8 cellular contexts compared by ENCODE assay signal in the genomic region with DNA sequence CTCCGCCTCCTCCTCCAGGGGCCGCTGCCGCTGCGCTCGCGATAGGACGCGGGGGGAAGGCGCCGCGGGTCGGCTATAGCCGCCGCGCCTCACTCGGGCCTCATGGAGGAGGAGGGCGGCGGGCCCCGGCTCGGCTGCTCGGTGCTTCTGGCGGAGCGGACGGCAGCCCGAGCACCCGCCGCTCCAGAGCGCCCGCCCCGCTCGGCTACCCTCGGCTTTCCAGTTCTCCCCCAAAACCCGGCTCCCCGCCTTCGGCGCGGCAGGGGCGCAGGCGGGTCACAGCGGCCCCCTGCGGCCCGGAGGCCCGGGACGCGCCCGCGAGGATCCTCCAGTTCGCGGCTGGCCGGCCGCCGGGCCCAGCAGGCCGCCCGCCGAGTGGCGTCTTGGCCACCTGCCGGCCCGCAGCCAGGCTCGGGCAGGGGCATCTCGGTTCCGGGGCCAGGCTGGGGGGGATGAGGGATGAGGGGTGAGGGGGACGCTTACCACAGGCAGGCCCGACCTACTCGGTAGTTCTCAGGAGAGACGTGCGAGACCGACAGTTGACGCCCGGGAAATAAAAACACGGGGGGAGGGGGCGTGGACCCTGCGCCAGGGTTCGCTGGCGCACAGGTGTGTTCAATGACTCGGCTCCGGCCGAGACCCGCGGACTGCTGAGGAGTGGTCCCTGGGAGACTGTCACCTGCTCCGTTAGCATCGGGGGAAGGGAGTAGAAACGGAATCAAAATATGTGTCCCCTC. TPM values are rescaled to one million over a fixed set of nuclear protein-coding genes. Genes with fewer than 3 reads are reported as not detected.
A peak's percentile ranks its signal among the peaks of the same experiment; 100 is the strongest.
DNase-seq lines count a peak whose midpoint lies in the region; ATAC-seq, FAIRE-seq and TF ChIP-seq lines count a peak whose summit lies in the region.

A gene with protein sequence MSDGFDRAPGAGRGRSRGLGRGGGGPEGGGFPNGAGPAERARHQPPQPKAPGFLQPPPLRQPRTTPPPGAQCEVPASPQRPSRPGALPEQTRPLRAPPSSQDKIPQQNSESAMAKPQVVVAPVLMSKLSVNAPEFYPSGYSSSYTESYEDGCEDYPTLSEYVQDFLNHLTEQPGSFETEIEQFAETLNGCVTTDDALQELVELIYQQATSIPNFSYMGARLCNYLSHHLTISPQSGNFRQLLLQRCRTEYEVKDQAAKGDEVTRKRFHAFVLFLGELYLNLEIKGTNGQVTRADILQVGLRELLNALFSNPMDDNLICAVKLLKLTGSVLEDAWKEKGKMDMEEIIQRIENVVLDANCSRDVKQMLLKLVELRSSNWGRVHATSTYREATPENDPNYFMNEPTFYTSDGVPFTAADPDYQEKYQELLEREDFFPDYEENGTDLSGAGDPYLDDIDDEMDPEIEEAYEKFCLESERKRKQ (minus strand): TSS at position 221 of the 737 bp plus-strand sequence. CDS start 231 bp downstream, outside the sequence.

- peaks cover 0 to 7% of the 10 kb centered on the region in 2 donors for H3K4me1 ChIP-seq in uterus

- intact Hi-C loops in T-helper 1 cell treated with Interleukin-12 subunit alpha and Interleukin-12 subunit beta and Interleukin-4 antibody, amounts not matched to agents 30 ng/mL and 1 ng/mL, for 36 hours (cut with micrococcal nuclease) = loop anchor here (1.0 to 5.0 kb wide), 12 partner anchors 42 to 1655 kb away; a partner anchor contains a TSS
- intact Hi-C loops in left ventricle myocardium superior (cut with micrococcal nuclease) (no loop called here), uterus (cut with DNase I; ENCODE audit: low total_unique reads) (loop anchor here (10.0 kb wide), 1 partner anchor 48 kb away; a partner anchor contains a TSS)

- TF ChIP-seq POLR2A in GM12892 (IDR thresholded peaks at IDR 0.05; ENCODE audit: low read depth, low read length) (peak; percentile 83), uterus (IDR thresholded peaks at IDR 0.05) (peak; percentile 24 to 51)

- H3K9me3 ChIP-seq in uterus = no peaks in the 10 kb centered on the region

- peak; percentile 94 for FAIRE-seq in GM12892 (lab: Jason Lieb, UNC)

- ATAC-seq in HG02678 (IDR thresholded peaks at IDR 0.05; ENCODE audit: unreplicated experiment) = peak; percentile 73
- peak; percentile 92 for ATAC-seq in left ventricle myocardium superior

- H3K27ac ChIP-seq in uterus = peak within 1 kb of the TSS; percentile 95 to 97

- TF ChIP-seq CTCF in uterus (IDR thresholded peaks at IDR 0.05) = peak; percentile 50 to 76 (median 71)

- DNase-seq in GM12892 (ENCODE audit: insufficient read length) (peak; percentile 77), NCI-H1105 (lab: John Stamatoyannopoulos, UW) (peak; percentile 88), amniotic stem cell (lab: John Stamatoyannopoulos, UW) (peak; percentile 67), left ventricle myocardium superior (peak; percentile 90), pulmonary artery endothelial cell (ENCODE audit: low read depth, low spot score) (peak; percentile 63), uterus (peak; percentile 77 to 81)

- H3K4me3 ChIP-seq in uterus = peak within 1 kb of the TSS; percentile 68 to 85

- H3K36me3 ChIP-seq in uterus = no peaks in the 10 kb centered on the region

- H3K27me3 ChIP-seq in uterus = no peaks in the 10 kb centered on the region

RNA-seq across cellular contexts. Expression of the gene that starts here (rescaled TPM):
- 60.5 TPM for polyA plus RNA-seq in GM12892 (2012; ENCODE audit: missing spikeins)
- total RNA-seq in T-helper 1 cell treated with Interleukin-12 subunit alpha and Interleukin-12 subunit beta and Interleukin-4 antibody, amounts not matched to agents 30 ng/mL and 1 ng/mL, for 36 hours = 42.5 and 44.9 TPM in 2 replicates
- total RNA-seq in left ventricle myocardium superior = 124 TPM
- 85.5 and 97.8 TPM in 2 replicates for total RNA-seq in pulmonary artery endothelial cell
- 100 to 1,000 TPM in 1 of 4 donors, 10 to 100 TPM in 3; 20.7 to 117 (median 75.8) TPM for total RNA-seq in uterus

Comparison
In these comparisons a context has a peak if more than half of its experiments do, and no peak if none do; other contexts are left out.
1. Peak in every context shown above with its lines: DNase-seq, ATAC-seq, H3K4me3 ChIP-seq and H3K27ac ChIP-seq.